Comparison of ENCODE assay signal across 11 cellular contexts in the genomic region with DNA sequence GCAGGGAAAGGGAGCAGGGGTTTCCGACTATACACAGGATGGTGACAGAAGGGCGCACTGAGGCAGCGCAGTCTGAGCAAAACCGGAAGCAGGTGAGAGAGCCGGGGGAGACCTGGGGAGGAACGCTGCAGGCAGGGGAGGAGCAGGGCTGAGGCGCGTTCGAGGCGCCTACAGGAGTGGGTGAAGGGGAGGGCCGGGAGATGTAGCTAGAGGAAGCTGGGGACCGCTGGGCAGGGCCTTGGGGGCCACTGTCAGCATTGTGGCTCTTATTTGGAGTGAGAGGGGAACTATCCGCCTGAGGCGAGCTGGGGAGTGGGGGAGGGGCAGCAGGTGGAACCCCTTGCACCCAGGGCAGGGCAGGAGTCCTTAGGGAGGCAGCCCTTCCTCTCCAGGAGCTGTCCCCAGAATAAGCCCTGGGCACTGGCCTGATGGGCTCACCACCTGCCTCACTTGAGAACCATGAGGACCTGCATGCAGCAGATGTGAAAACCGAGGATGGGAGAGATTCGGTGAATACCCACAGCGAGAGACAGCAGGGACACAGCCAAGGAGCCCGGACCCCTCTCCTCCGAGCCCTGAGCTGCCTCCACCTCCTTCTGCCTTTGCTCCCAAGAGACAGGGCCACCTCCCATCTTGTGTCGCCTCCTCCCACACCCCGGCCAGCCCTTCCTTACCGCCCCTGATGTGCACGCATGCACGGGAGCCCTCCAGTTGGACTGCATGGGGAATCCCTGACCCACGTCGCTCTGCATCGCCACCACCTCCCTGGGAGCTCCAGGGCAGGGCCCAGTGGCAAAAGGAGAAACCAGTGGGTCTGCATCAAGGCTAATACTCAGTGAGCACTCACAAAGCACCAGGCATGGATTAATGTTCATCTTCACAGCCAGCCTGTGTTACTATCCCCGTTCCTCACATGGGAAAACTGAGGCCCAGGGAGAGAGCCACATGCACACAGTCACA. TPM values are rescaled to one million over a fixed set of nuclear protein-coding genes. Genes with fewer than 3 reads are reported as not detected.
A peak's percentile ranks its signal among the peaks of the same experiment; 100 is the strongest.
DNase-seq lines count a peak whose midpoint lies in the region; ATAC-seq and TF ChIP-seq lines count a peak whose summit lies in the region.
"Had no signal": no experiment of that assay in that cellular context is flagged by ENCODE, and none has a peak within 500 bp of the region (broad histone marks: within the 10 kb centered on the region; RNA-seq: fewer than 3 reads in every experiment).

No MANE protein-coding gene starts in this region.

- no peak for TF ChIP-seq CTCF in SU-DHL-6 (IDR thresholded peaks at IDR 0.05; ENCODE audit: insufficient read depth, low read length, poor library complexity, severe bottlenecking)
- no peak for TF ChIP-seq CTCF in uterus (IDR thresholded peaks at IDR 0.05)
- no peak for TF ChIP-seq CTCF in CD14-positive monocyte (IDR thresholded peaks at IDR 0.05)

- H3K27ac Mint-ChIP-seq in dendritic cell treated with granulocyte-macrophage colony-stimulating factor and Interleukin-4, amounts not matched to agents 40 ng/mL and 50 ng/mL, for 4 days: peak overlapping the region; percentile 36
- H3K27ac Mint-ChIP-seq in CD14-positive monocyte: peak overlapping the region in 2 of 7 donors; percentile 47 to 65

- no peak for TF ChIP-seq POLR2A in uterus (IDR thresholded peaks at IDR 0.05)

- DNase-seq in DMS 273 (lab: John Stamatoyannopoulos, UW; ENCODE audit: unreplicated experiment) (peak; percentile 39), DMS 273 treated with DMSO at 0.1 percent for 48 hours (lab: John Stamatoyannopoulos, UW) (no peak), uterus (no peak), CD14-positive monocyte (ENCODE audit: low spot score) (no peak)
- DNase-seq in stimulated activated CD8-positive, alpha-beta memory T cell treated with anti-CD3 and anti-CD28 coated beads, Interleukin-4, amount 100 ng/mL, for 24 hours (ENCODE audit: low read depth): peak; percentile 16
- DNase-seq: left ventricle myocardium superior had no signal

- peak overlapping the region; percentile 5; the same call in 1 of the 2 replicates for H3K27ac ChIP-seq in SU-DHL-6 (ENCODE audit: low read depth, low read length)
- no peak overlapping the region for H3K27ac ChIP-seq in uterus
- H3K27ac ChIP-seq: 22Rv1 had no signal

- H3K9me3 Mint-ChIP-seq in dendritic cell treated with granulocyte-macrophage colony-stimulating factor and Interleukin-4, amounts not matched to agents 40 ng/mL and 50 ng/mL, for 4 days: no peaks in the 10 kb centered on the region
- H3K9me3 Mint-ChIP-seq in CD14-positive monocyte: no peaks in the 10 kb centered on the region

- peak overlapping the region; percentile 47 for H3K4me3 Mint-ChIP-seq in dendritic cell treated with granulocyte-macrophage colony-stimulating factor and Interleukin-4, amounts not matched to agents 40 ng/mL and 50 ng/mL, for 4 days
- no peak overlapping the region for H3K4me3 Mint-ChIP-seq in CD14-positive monocyte

- H3K4me2 ChIP-seq in SU-DHL-6 (ENCODE audit: low read depth, low read length, poor library complexity, severe bottlenecking): peak overlapping the region; percentile 32

- H3K9ac ChIP-seq in SU-DHL-6 (ENCODE audit: low read length): peak overlapping the region; percentile 29; the same call in 1 of the 2 replicates

- H3K4me1 ChIP-seq in uterus: peaks cover 4 to 30% of the 10 kb centered on the region in 2 donors

- H3K4me3 ChIP-seq in SU-DHL-6 (ENCODE audit: insufficient read depth, low read length, poor library complexity, severe bottlenecking) (no peak overlapping the region), uterus (no peak overlapping the region)

- no peaks in the 10 kb centered on the region for H3K27me3 Mint-ChIP-seq in dendritic cell treated with granulocyte-macrophage colony-stimulating factor and Interleukin-4, amounts not matched to agents 40 ng/mL and 50 ng/mL, for 4 days
- no peaks in the 10 kb centered on the region for H3K27me3 Mint-ChIP-seq in CD14-positive monocyte (ENCODE audit: low read depth in 3 of 3)

- no peak for ATAC-seq in GM19455 (IDR thresholded peaks at IDR 0.05; ENCODE audit: unreplicated experiment)

- peaks cover 40% of the 10 kb centered on the region for H3K36me3 Mint-ChIP-seq in dendritic cell treated with granulocyte-macrophage colony-stimulating factor and Interleukin-4, amounts not matched to agents 40 ng/mL and 50 ng/mL, for 4 days (ENCODE audit: low read depth)
- peaks cover 19 to 29% of the 10 kb centered on the region in 2 donors for H3K36me3 Mint-ChIP-seq in CD14-positive monocyte

- no peaks in the 10 kb centered on the region; the same call in 1 of the 2 replicates for H4K20me1 ChIP-seq in SU-DHL-6 (ENCODE audit: low read depth, low read length)

- no peaks in the 10 kb centered on the region for H3K9me2 ChIP-seq in SU-DHL-6 (replicated peaks; ENCODE audit: insufficient read depth, low read length)

- intact Hi-C loops in dendritic cell treated with granulocyte-macrophage colony-stimulating factor and Interleukin-4, amounts not matched to agents 40 ng/mL and 50 ng/mL, for 4 days (cut with micrococcal nuclease): no loop called here
- intact Hi-C loops in uterus (cut with DNase I; ENCODE audit: low total_unique reads): no loop called here
- intact Hi-C loops in CD14-positive monocyte (cut with micrococcal nuclease): no loop called here

- H2AFZ ChIP-seq in SU-DHL-6 (ENCODE audit: low read depth, low read length, severe bottlenecking): no peak overlapping the region

- H3K9me3 ChIP-seq in SU-DHL-6 (ENCODE audit: insufficient read depth, low read length): no peaks in the 10 kb centered on the region
- no peaks in the 10 kb centered on the region for H3K9me3 ChIP-seq in uterus

- H3F3A ChIP-seq in SU-DHL-6 (ENCODE audit: insufficient read depth): no peaks in the 10 kb centered on the region

- peaks cover 57% of the 10 kb centered on the region for H3K4me1 Mint-ChIP-seq in dendritic cell treated with granulocyte-macrophage colony-stimulating factor and Interleukin-4, amounts not matched to agents 40 ng/mL and 50 ng/mL, for 4 days (ENCODE audit: low read depth)
- H3K4me1 Mint-ChIP-seq in CD14-positive monocyte: peaks cover 35% of the 10 kb centered on the region

- H3K79me2 ChIP-seq in SU-DHL-6 (ENCODE audit: insufficient read depth, low read length): peaks cover 89% of the 10 kb centered on the region

- H3K36me3 ChIP-seq in SU-DHL-6 (ENCODE audit: low read length) (no peaks in the 10 kb centered on the region), uterus (no peaks in the 10 kb centered on the region)

- no peaks in the 10 kb centered on the region for H3K27me3 ChIP-seq in SU-DHL-6 (ENCODE audit: low read length)
- no peaks in the 10 kb centered on the region for H3K27me3 ChIP-seq in uterus

RNA-seq across cellular contexts. Expression of a gene that starts 10.3 kb away (rescaled TPM):
- 100 to 1,000 TPM in 2 of 4 donors, 10 to 100 TPM in 2; 32.6 to 177 (median 95.2) TPM for total RNA-seq in uterus
- 10 to 100 TPM; 11.4 to 16.3 TPM for polyA plus RNA-seq in CD14-positive monocyte

RNA-seq across cellular contexts. Expression of a gene that starts 48.4 kb away (rescaled TPM):
- under 1 TPM in 2 of 4 donors, not detected in 2; 0.21 to 0.61 TPM for total RNA-seq in uterus
- polyA plus RNA-seq in CD14-positive monocyte: not detected
- total RNA-seq: left ventricle myocardium superior, RPMI7951 had no signal

RNA-seq across cellular contexts. Expression of a gene that starts 56.7 kb away (rescaled TPM):
- not detected for total RNA-seq in uterus
- polyA plus RNA-seq in CD14-positive monocyte: not detected
- total RNA-seq: left ventricle myocardium superior, RPMI7951 had no signal

Comparison
In these comparisons a context has a peak if more than half of its experiments do, and no peak if none do; other contexts are left out.
1. DNase-seq: peak in DMS 273 (single experiment) and stimulated activated CD8-positive, alpha-beta memory T cell treated with anti-CD3 and anti-CD28 coated beads, Interleukin-4, amount 100 ng/mL, for 24 hours (single experiment); none in DMS 273 treated with DMSO at 0.1 percent for 48 hours (single experiment), uterus (0 of 2) and CD14-positive monocyte (single experiment).